ENCODE assay signal across 1 cellular context in the genomic region with DNA sequence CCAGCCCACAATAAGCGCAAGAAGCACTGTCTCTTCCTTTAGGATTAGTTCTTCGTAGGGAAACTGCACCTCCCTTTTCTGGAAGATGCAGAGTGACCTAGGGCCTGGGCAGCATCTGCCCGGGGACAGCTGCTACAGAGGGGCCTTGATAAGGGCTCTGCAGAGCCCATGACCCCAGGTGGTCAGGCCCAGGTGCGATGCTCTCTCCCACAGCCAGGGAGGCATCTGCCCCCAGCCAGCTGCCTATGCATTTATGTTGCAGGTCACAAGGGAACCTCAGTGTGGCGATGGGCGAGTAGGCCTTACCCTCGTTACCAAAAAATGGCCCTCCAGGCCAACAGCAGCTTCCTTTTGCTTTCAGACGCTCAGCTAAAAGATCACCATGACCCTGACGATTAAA.
TF ChIP-seq lines count a peak whose summit lies in the region.

No MANE protein-coding gene starts in this region.

TF ChIP-seq in GM23338, 12 proteins besides CTCF, POLR2A, EP300 and RAD21 (continued from another document):
- TF ChIP-seq, protein P1, sequence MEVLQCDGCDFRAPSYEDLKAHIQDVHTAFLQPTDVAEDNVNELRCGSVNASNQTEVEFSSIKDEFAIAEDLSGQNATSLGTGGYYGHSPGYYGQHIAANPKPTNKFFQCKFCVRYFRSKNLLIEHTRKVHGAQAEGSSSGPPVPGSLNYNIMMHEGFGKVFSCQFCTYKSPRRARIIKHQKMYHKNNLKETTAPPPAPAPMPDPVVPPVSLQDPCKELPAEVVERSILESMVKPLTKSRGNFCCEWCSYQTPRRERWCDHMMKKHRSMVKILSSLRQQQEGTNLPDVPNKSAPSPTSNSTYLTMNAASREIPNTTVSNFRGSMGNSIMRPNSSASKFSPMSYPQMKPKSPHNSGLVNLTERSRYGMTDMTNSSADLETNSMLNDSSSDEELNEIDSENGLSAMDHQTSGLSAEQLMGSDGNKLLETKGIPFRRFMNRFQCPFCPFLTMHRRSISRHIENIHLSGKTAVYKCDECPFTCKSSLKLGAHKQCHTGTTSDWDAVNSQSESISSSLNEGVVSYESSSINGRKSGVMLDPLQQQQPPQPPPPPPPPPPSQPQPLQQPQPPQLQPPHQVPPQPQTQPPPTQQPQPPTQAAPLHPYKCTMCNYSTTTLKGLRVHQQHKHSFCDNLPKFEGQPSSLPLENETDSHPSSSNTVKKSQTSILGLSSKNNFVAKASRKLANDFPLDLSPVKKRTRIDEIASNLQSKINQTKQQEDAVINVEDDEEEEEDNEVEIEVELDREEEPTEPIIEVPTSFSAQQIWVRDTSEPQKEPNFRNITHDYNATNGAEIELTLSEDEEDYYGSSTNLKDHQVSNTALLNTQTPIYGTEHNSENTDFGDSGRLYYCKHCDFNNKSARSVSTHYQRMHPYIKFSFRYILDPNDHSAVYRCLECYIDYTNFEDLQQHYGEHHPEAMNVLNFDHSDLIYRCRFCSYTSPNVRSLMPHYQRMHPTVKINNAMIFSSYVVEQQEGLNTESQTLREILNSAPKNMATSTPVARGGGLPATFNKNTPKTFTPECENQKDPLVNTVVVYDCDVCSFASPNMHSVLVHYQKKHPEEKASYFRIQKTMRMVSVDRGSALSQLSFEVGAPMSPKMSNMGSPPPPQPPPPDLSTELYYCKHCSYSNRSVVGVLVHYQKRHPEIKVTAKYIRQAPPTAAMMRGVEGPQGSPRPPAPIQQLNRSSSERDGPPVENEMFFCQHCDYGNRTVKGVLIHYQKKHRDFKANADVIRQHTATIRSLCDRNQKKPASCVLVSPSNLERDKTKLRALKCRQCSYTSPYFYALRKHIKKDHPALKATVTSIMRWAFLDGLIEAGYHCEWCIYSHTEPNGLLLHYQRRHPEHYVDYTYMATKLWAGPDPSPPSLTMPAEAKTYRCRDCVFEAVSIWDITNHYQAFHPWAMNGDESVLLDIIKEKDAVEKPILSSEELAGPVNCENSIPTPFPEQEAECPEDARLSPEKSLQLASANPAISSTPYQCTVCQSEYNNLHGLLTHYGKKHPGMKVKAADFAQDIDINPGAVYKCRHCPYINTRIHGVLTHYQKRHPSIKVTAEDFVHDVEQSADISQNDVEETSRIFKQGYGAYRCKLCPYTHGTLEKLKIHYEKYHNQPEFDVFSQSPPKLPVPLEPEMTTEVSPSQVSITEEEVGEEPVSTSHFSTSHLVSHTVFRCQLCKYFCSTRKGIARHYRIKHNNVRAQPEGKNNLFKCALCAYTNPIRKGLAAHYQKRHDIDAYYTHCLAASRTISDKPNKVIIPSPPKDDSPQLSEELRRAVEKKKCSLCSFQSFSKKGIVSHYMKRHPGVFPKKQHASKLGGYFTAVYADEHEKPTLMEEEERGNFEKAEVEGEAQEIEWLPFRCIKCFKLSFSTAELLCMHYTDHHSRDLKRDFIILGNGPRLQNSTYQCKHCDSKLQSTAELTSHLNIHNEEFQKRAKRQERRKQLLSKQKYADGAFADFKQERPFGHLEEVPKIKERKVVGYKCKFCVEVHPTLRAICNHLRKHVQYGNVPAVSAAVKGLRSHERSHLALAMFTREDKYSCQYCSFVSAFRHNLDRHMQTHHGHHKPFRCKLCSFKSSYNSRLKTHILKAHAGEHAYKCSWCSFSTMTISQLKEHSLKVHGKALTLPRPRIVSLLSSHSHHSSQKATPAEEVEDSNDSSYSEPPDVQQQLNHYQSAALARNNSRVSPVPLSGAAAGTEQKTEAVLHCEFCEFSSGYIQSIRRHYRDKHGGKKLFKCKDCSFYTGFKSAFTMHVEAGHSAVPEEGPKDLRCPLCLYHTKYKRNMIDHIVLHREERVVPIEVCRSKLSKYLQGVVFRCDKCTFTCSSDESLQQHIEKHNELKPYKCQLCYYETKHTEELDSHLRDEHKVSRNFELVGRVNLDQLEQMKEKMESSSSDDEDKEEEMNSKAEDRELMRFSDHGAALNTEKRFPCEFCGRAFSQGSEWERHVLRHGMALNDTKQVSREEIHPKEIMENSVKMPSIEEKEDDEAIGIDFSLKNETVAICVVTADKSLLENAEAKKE (CRISPR knock-in tag; IDR thresholded peaks at IDR 0.05), result no peak
- TF ChIP-seq, protein P2, sequence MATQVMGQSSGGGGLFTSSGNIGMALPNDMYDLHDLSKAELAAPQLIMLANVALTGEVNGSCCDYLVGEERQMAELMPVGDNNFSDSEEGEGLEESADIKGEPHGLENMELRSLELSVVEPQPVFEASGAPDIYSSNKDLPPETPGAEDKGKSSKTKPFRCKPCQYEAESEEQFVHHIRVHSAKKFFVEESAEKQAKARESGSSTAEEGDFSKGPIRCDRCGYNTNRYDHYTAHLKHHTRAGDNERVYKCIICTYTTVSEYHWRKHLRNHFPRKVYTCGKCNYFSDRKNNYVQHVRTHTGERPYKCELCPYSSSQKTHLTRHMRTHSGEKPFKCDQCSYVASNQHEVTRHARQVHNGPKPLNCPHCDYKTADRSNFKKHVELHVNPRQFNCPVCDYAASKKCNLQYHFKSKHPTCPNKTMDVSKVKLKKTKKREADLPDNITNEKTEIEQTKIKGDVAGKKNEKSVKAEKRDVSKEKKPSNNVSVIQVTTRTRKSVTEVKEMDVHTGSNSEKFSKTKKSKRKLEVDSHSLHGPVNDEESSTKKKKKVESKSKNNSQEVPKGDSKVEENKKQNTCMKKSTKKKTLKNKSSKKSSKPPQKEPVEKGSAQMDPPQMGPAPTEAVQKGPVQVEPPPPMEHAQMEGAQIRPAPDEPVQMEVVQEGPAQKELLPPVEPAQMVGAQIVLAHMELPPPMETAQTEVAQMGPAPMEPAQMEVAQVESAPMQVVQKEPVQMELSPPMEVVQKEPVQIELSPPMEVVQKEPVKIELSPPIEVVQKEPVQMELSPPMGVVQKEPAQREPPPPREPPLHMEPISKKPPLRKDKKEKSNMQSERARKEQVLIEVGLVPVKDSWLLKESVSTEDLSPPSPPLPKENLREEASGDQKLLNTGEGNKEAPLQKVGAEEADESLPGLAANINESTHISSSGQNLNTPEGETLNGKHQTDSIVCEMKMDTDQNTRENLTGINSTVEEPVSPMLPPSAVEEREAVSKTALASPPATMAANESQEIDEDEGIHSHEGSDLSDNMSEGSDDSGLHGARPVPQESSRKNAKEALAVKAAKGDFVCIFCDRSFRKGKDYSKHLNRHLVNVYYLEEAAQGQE (IDR thresholded peaks at IDR 0.05; ENCODE audit: unreplicated experiment), result no peak
- TF ChIP-seq JUNB (IDR thresholded peaks at IDR 0.05; ENCODE audit: unreplicated experiment) (no peak), CREB1 (CRISPR knock-in tag; IDR thresholded peaks at IDR 0.05; ENCODE audit: low read depth) (no peak), NANOG (IDR thresholded peaks at IDR 0.05; ENCODE audit: borderline replicate concordance) (no peak), STAT1 (IDR thresholded peaks at IDR 0.05; ENCODE audit: unreplicated experiment) (no peak), ZNF331 (CRISPR knock-in tag; IDR thresholded peaks at IDR 0.05; ENCODE audit: low read depth) (no peak), EZH2 (IDR thresholded peaks at IDR 0.05; ENCODE audit: low read depth, unreplicated experiment) (no peak)
- TF ChIP-seq, protein P3, sequence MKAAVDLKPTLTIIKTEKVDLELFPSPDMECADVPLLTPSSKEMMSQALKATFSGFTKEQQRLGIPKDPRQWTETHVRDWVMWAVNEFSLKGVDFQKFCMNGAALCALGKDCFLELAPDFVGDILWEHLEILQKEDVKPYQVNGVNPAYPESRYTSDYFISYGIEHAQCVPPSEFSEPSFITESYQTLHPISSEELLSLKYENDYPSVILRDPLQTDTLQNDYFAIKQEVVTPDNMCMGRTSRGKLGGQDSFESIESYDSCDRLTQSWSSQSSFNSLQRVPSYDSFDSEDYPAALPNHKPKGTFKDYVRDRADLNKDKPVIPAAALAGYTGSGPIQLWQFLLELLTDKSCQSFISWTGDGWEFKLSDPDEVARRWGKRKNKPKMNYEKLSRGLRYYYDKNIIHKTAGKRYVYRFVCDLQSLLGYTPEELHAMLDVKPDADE (IDR thresholded peaks at IDR 0.05), result no peak
